ENCODE assay signal across 14 cellular contexts in the genomic region with DNA sequence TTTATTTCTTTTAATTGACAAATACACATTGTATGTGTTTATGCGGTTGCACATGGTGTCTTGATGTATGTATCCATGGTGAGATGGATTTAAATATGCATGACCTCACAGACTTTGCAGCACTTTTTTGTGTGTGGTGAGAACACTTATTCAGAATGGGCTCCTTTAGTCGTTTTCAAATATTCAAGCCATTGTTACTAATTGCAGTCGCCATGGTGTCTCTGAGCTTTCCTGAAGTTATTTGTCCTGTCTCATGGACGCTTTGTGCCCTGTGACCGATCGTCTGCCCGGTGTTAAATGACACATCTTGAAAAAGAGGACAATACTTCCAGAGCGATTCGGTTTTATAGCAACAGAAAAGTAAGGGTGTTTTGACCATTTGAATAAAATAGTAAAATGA. TPM values are rescaled to one million over a fixed set of nuclear protein-coding genes. Genes with fewer than 3 reads are reported as not detected.
DNase-seq lines count a peak whose midpoint lies in the region; ATAC-seq and TF ChIP-seq lines count a peak whose summit lies in the region.
"Had no signal": no experiment of that assay in that cellular context is flagged by ENCODE, and none has a peak within 500 bp of the region (broad histone marks: within the 10 kb centered on the region; RNA-seq: fewer than 3 reads in every experiment).

No MANE protein-coding gene starts in this region.

- CTCF ChIA-PET in activated CD4-positive, alpha-beta T cell treated with anti-CD3 and anti-CD28 coated beads for 36 hours (lab: Charles Lee), result no interaction called here

- peaks cover 51% of the 10 kb centered on the region for H3K36me3 Mint-ChIP-seq in activated CD4-positive, alpha-beta T cell treated with anti-CD3 and anti-CD28 coated beads for 36 hours (ENCODE audit: low read depth)

- no peak for DNase-seq in activated CD4-positive, alpha-beta T cell treated with anti-CD3 and anti-CD28 coated beads for 36 hours
- DNase-seq in activated CD4-positive, alpha-beta T cell treated with anti-CD3 and anti-CD28 coated beads for 4 hours, result no peak
- DNase-seq in psoas muscle (no peak), COR-L47 (lab: John Stamatoyannopoulos, UW) (no peak), HCEC 1CT (no peak), NCI-H187 treated with DMSO at 0.1 percent for 48 hours (lab: John Stamatoyannopoulos, UW) (no peak)
- DNase-seq: activated CD4-positive, alpha-beta T cell treated with anti-CD3 and anti-CD28 coated beads for 1 hour; activated naive CD4-positive, alpha-beta T cell treated with anti-CD3 and anti-CD28 coated beads, Interleukin-2, amount 10 ng/mL, durations not matched to agents 7 days and 5 days; colonic mucosa; KBM-7; NCI-H526 treated with DMSO at 0.1 percent for 48 hours had no signal

- H3K4me3 Mint-ChIP-seq in activated CD4-positive, alpha-beta T cell treated with anti-CD3 and anti-CD28 coated beads for 36 hours, result peak overlapping the region; percentile 3
- H3K4me3 Mint-ChIP-seq: activated naive CD4-positive, alpha-beta T cell treated with anti-CD3 and anti-CD28 coated beads, Interleukin-2, amount 10 ng/mL, durations not matched to agents 7 days and 5 days had no signal

- POLR2A ChIA-PET in activated CD4-positive, alpha-beta T cell treated with anti-CD3 and anti-CD28 coated beads for 36 hours (lab: Charles Lee), result no interaction called here

- no peak for TF ChIP-seq CTCF in psoas muscle (IDR thresholded peaks at IDR 0.05)

- peak overlapping the region; percentile 94 for H3K27ac ChIP-seq in KOPT-K1 (ENCODE audit: low read depth, low read length, poor library complexity, severe bottlenecking)
- H3K27ac ChIP-seq in psoas muscle, result peak overlapping the region; percentile 68
- H3K27ac ChIP-seq: colonic mucosa had no signal

- H3K27me3 ChIP-seq in endocrine pancreas (ENCODE audit: control insufficient read depth, insufficient read depth, low read length) (no peaks in the 10 kb centered on the region), psoas muscle (ENCODE audit: insufficient read depth in 3 of 3, low read length in 2 of 3) (no peaks in the 10 kb centered on the region)
- H3K27me3 ChIP-seq: colonic mucosa had no signal

- peak overlapping the region; percentile 69 for H3K27ac Mint-ChIP-seq in activated CD4-positive, alpha-beta T cell treated with anti-CD3 and anti-CD28 coated beads for 36 hours

- H3K36me3 ChIP-seq in KOPT-K1 (ENCODE audit: insufficient read depth, low read length) (peaks cover 74% of the 10 kb centered on the region), endocrine pancreas (ENCODE audit: control insufficient read depth, insufficient read depth, low read length) (no peaks in the 10 kb centered on the region), psoas muscle (ENCODE audit: insufficient read depth in 1 of 2, low read depth in 1 of 2) (no peaks in the 10 kb centered on the region)
- H3K36me3 ChIP-seq: colonic mucosa had no signal

- H3K9me3 Mint-ChIP-seq in activated CD4-positive, alpha-beta T cell treated with anti-CD3 and anti-CD28 coated beads for 36 hours (ENCODE audit: low read depth), result peaks cover 2% of the 10 kb centered on the region

- no peak overlapping the region for H3K9ac ChIP-seq in endocrine pancreas (ENCODE audit: control insufficient read depth, insufficient read depth, low read length)

- ATAC-seq in activated CD4-positive, alpha-beta T cell treated with anti-CD3 and anti-CD28 coated beads for 36 hours, result no peak
- no peak for ATAC-seq in psoas muscle

- H3K4me3 ChIP-seq in endocrine pancreas (ENCODE audit: control insufficient read depth, insufficient read depth, low read length), result peak overlapping the region; percentile 1
- peak overlapping the region; percentile 29 for H3K4me3 ChIP-seq in psoas muscle
- H3K4me3 ChIP-seq: colonic mucosa had no signal

- peaks cover 96% of the 10 kb centered on the region for H3K4me1 Mint-ChIP-seq in activated CD4-positive, alpha-beta T cell treated with anti-CD3 and anti-CD28 coated beads for 36 hours

- H3K4me1 ChIP-seq in endocrine pancreas (ENCODE audit: control insufficient read depth, insufficient read depth, low read length) (peaks cover 15% of the 10 kb centered on the region), psoas muscle (peaks cover 71% of the 10 kb centered on the region)

- H3K9me3 ChIP-seq in KOPT-K1 (ENCODE audit: insufficient read depth, low read length, poor library complexity, severe bottlenecking) (no peaks in the 10 kb centered on the region), endocrine pancreas (ENCODE audit: control insufficient read depth, low read length) (no peaks in the 10 kb centered on the region), psoas muscle (no peaks in the 10 kb centered on the region)
- H3K9me3 ChIP-seq: colonic mucosa had no signal

- no peaks in the 10 kb centered on the region for H3K27me3 Mint-ChIP-seq in activated CD4-positive, alpha-beta T cell treated with anti-CD3 and anti-CD28 coated beads for 36 hours
- H3K27me3 Mint-ChIP-seq: activated naive CD4-positive, alpha-beta T cell treated with anti-CD3 and anti-CD28 coated beads, Interleukin-2, amount 10 ng/mL, durations not matched to agents 7 days and 5 days had no signal

- 27 to 56% (median 49%) methylated on average over 9 of the region's 9 CpGs for WGBS in psoas muscle, 3 donors

- intact Hi-C loops in activated CD4-positive, alpha-beta T cell treated with anti-CD3 and anti-CD28 coated beads for 36 hours (cut with DNase I, micrococcal nuclease), result loop anchor here in 1 of 2 experiments (5.0 kb wide), 1 partner anchor 262 kb away; no protein-coding TSS in a partner anchor
- intact Hi-C loops in psoas muscle (cut with DNase I), result no loop called here

RNA-seq across cellular contexts. Expression of a gene that starts 14.4 kb away (rescaled TPM):
- 100 to 1,000 TPM; 169 to 216 TPM for total RNA-seq in activated CD4-positive, alpha-beta T cell treated with anti-CD3 and anti-CD28 coated beads for 36 hours
- 100 to 1,000 TPM; 122 to 128 (median 126) TPM for total RNA-seq in psoas muscle
- 100 to 1,000 TPM; 118 to 239 (median 196) TPM for polyA plus RNA-seq in psoas muscle

RNA-seq across cellular contexts. Expression of a gene that starts 46.4 kb away (rescaled TPM):
- total RNA-seq in activated CD4-positive, alpha-beta T cell treated with anti-CD3 and anti-CD28 coated beads for 36 hours, result not detected
- 1 to 10 TPM in 1 of 4 donors, under 1 TPM in 3; 0.29 to 3.5 (median 0.66) TPM for total RNA-seq in psoas muscle
- polyA plus RNA-seq in psoas muscle, result under 1 TPM; 0.46 to 0.87 (median 0.52) TPM
- total RNA-seq: A172 had no signal
